In genomic region chr2:3379339-3379646, GRCh38 we compare ENCODE assay signal across 8 cellular contexts. TPM values are rescaled to one million over a fixed set of nuclear protein-coding genes. Genes with fewer than 3 reads are reported as not detected.
DNase-seq lines count a peak whose midpoint lies in the region; ATAC-seq lines count a peak whose summit lies in the region.

No MANE protein-coding gene starts in this region.

- peaks cover 0 to 7% (median 0%) of the 10 kb centered on the region in 5 donors for H3K36me3 ChIP-seq in subcutaneous abdominal adipose tissue (ENCODE audit: control insufficient read depth in 5 of 5, insufficient read depth in 5 of 5, low read length in 5 of 5)

- peak overlapping the region; percentile 75 to 97 (median 90) for H3K4me3 ChIP-seq in subcutaneous abdominal adipose tissue (ENCODE audit: low read depth in 1 of 5, low read length in 5 of 5)

- no peaks in the 10 kb centered on the region for H3K27me3 ChIP-seq in subcutaneous abdominal adipose tissue (ENCODE audit: control insufficient read depth in 5 of 5, insufficient read depth in 4 of 5, low read length in 5 of 5)

- peaks cover 4 to 43% (median 37%) of the 10 kb centered on the region in 5 donors for H3K4me1 ChIP-seq in subcutaneous abdominal adipose tissue (ENCODE audit: control insufficient read depth in 5 of 5, insufficient read depth in 5 of 5, low read length in 5 of 5)

- peak overlapping the region in 4 of 5 donors; percentile 85 to 96 (median 90) for H3K9ac ChIP-seq in subcutaneous abdominal adipose tissue (ENCODE audit: low read length in 5 of 5)

- peaks cover 53 to 59% of the 10 kb centered on the region in 2 donors for H3K4me1 Mint-ChIP-seq in immature natural killer cell

- H3K4me3 Mint-ChIP-seq in immature natural killer cell: peak overlapping the region; percentile 92 to 99 (median 98)

- peaks cover 9 to 28% (median 24%) of the 10 kb centered on the region in 3 donors for H3K27me3 Mint-ChIP-seq in immature natural killer cell (ENCODE audit: low read depth in 3 of 3)

- peak overlapping the region; percentile 97 to 98 for H3K27ac Mint-ChIP-seq in activated naive CD4-positive, alpha-beta T cell treated with anti-CD3 and anti-CD28 coated beads, Interleukin-2, amount 50 U/mL, for 72 hours
- H3K27ac Mint-ChIP-seq in immature natural killer cell: peak overlapping the region; percentile 92 to 98 (median 97)

- peak; percentile 96 for DNase-seq in NCI-H510A (lab: John Stamatoyannopoulos, UW)
- no peak for DNase-seq in NCI-H510A treated with DMSO at 0.1 percent for 48 hours (lab: John Stamatoyannopoulos, UW)
- no peak for DNase-seq in activated naive CD4-positive, alpha-beta T cell treated with anti-CD3 and anti-CD28 coated beads, Interleukin-2, amount 50 U/mL, for 72 hours (ENCODE audit: low spot score in 2 of 2)
- no peak for DNase-seq in immature natural killer cell
- no peak for DNase-seq in germinal center (ENCODE audit: low spot score)
- DNase-seq in MV-4-11 (lab: John Stamatoyannopoulos, UW): no peak

- no peaks in the 10 kb centered on the region for H3K9me3 ChIP-seq in subcutaneous abdominal adipose tissue (ENCODE audit: control insufficient read depth in 5 of 5, low read length in 5 of 5)

- no peak for ATAC-seq in activated naive CD4-positive, alpha-beta T cell treated with anti-CD3 and anti-CD28 coated beads, Interleukin-2, amount 50 U/mL, for 72 hours
- ATAC-seq in GM19467 (IDR thresholded peaks at IDR 0.05; ENCODE audit: unreplicated experiment): no peak

- H3K9me3 Mint-ChIP-seq in activated naive CD4-positive, alpha-beta T cell treated with anti-CD3 and anti-CD28 coated beads, Interleukin-2, amount 50 U/mL, for 72 hours: peaks cover 0 to 4% of the 10 kb centered on the region in 2 donors
- peaks cover 0 to 5% (median 0%) of the 10 kb centered on the region in 6 donors for H3K9me3 Mint-ChIP-seq in immature natural killer cell

- H3K27ac ChIP-seq in subcutaneous abdominal adipose tissue (ENCODE audit: low read depth, low read length): peak overlapping the region; percentile 89

- H3K36me3 Mint-ChIP-seq in activated naive CD4-positive, alpha-beta T cell treated with anti-CD3 and anti-CD28 coated beads, Interleukin-2, amount 50 U/mL, for 72 hours: peaks cover 5 to 14% of the 10 kb centered on the region in 2 donors
- peaks cover 3 to 4% (median 3%) of the 10 kb centered on the region in 3 donors for H3K36me3 Mint-ChIP-seq in immature natural killer cell

RNA-seq across cellular contexts. Expression of gene TRAPPC12, which starts 0.2 kb away (rescaled TPM):
- 10 to 100 TPM; 53.9 to 71.4 TPM for total RNA-seq in activated naive CD4-positive, alpha-beta T cell treated with anti-CD3 and anti-CD28 coated beads, Interleukin-2, amount 50 U/mL, for 72 hours
- 10 to 100 TPM; 14.4 to 41.4 (median 19.9) TPM for polyA plus RNA-seq in immature natural killer cell

RNA-seq across cellular contexts. Expression of gene EIPR1, which starts 1.7 kb away (rescaled TPM):
- total RNA-seq in activated naive CD4-positive, alpha-beta T cell treated with anti-CD3 and anti-CD28 coated beads, Interleukin-2, amount 50 U/mL, for 72 hours: 10 to 100 TPM; 28.0 to 43.6 TPM
- polyA plus RNA-seq in immature natural killer cell: 10 to 100 TPM; 37.1 to 47.7 (median 41.1) TPM
